17 cellular contexts compared by ENCODE assay signal in the genomic region with DNA sequence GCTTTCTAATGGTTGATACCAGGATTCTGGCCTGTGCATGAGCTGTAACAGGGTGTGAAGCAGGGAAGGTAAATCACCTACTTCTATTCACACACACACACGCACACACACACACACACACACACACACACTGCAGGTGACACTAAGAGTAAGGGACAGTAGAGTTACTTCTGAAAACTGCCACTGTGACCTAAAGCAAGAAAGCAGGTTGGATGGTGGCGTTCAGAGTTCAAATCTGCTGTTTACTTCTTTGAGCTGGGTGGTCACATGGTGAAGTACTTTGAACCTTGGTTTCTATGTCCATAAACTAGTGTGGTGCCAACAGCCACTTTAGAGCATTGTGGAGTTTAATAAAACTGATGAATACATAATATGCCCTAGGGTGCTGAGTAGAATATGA.
DNase-seq lines count a peak whose midpoint lies in the region; ATAC-seq, FAIRE-seq and TF ChIP-seq lines count a peak whose summit lies in the region.
"Had no signal": no experiment of that assay in that cellular context is flagged by ENCODE, and none has a peak within 500 bp of the region (broad histone marks: within the 10 kb centered on the region; RNA-seq: fewer than 3 reads in every experiment).

No MANE protein-coding gene starts in this region.

- no peak overlapping the region for H4K8ac ChIP-seq in trophoblast cell (ENCODE audit: low read depth, low read length)

- H3K79me2 ChIP-seq in OCI-LY1 (ENCODE audit: insufficient read depth, low read length) (no peaks in the 10 kb centered on the region), HepG2 (ENCODE audit: insufficient read depth, low read length) (no peaks in the 10 kb centered on the region), trophoblast cell (ENCODE audit: control insufficient read depth, insufficient read depth, low read length, poor library complexity) (no peaks in the 10 kb centered on the region)

- H2BK12ac ChIP-seq in trophoblast cell (ENCODE audit: low read length) = no peak overlapping the region

- FAIRE-seq in HepG2 (lab: Jason Lieb, UNC) = peak; percentile 73
- FAIRE-seq: GM19239 had no signal

- no peak overlapping the region for H3K4ac ChIP-seq in trophoblast cell (ENCODE audit: low read depth, low read length)

- H3K36me3 ChIP-seq in OCI-LY1 (ENCODE audit: insufficient read depth, low read length) (no peaks in the 10 kb centered on the region), HepG2 (replicated peaks in 1 of 2; ENCODE audit: control insufficient read depth in 1 of 2, insufficient read depth in 2 of 2, low read length in 2 of 2) (no peaks in the 10 kb centered on the region; a peak in 1 of 5 replicates), trophoblast cell (ENCODE audit: control insufficient read depth in 1 of 2, insufficient read depth in 2 of 2, low read length in 2 of 2) (no peaks in the 10 kb centered on the region)

- H3K9me3 ChIP-seq in OCI-LY1 (ENCODE audit: low read length) (no peaks in the 10 kb centered on the region), HepG2 (ENCODE audit: low read length) (no peaks in the 10 kb centered on the region), trophoblast cell (ENCODE audit: insufficient read depth, low read depth, low read length) (no peaks in the 10 kb centered on the region)

- intact Hi-C loops in HepG2 (cut with micrococcal nuclease; ENCODE audit: unreplicated experiment) (loop anchor here (5.0 kb wide), 1 partner anchor 106 kb away; no protein-coding TSS in a partner anchor), Right ventricle myocardium inferior (cut with DNase I) (no loop called here)

- no peaks in the 10 kb centered on the region for H3K9me2 ChIP-seq in OCI-LY1 (ENCODE audit: low read depth, low read length)

- H3K4me2 ChIP-seq in OCI-LY1 (ENCODE audit: low read length) (no peak overlapping the region), HepG2 (ENCODE audit: low read depth, low read length) (peak overlapping the region; percentile 60), trophoblast cell (ENCODE audit: low read length) (no peak overlapping the region)
- H3K4me2 ChIP-seq: GM23338 had no signal

- no peak for TF ChIP-seq RAD21 in HepG2 (CRISPR knock-in tag; IDR thresholded peaks at IDR 0.05)

- H3K27me3 ChIP-seq in OCI-LY1 (ENCODE audit: insufficient read depth, low read length) = no peaks in the 10 kb centered on the region
- no peaks in the 10 kb centered on the region for H3K27me3 ChIP-seq in HepG2 (ENCODE audit: control insufficient read depth in 1 of 2, insufficient read depth in 2 of 2, low read length in 2 of 2)
- H3K27me3 ChIP-seq in trophoblast cell (ENCODE audit: insufficient read depth, low read length) = no peaks in the 10 kb centered on the region

- DNase-seq in HepG2 (ENCODE audit: low spot score) (peak; percentile 70), trophoblast cell (no peak), Right ventricle myocardium inferior (ENCODE audit: missing footprints) (no peak), SIG-M5 treated with dmso at 0.1 percent for 504 hours (lab: John Stamatoyannopoulos, UW; ENCODE audit: unreplicated experiment) (no peak)
- DNase-seq: C1 segment of cervical spinal cord; Calu3; CD4-positive, alpha-beta memory T cell; COR-L47; DMS53; DMS79 treated with DMSO at 0.1 percent for 48 hours; GF-D8; H9 had no signal

- H2AFZ ChIP-seq in OCI-LY1 (ENCODE audit: low read length) = no peak overlapping the region
- no peak overlapping the region for H2AFZ ChIP-seq in HepG2 (ENCODE audit: low read length)
- no peak overlapping the region for H2AFZ ChIP-seq in trophoblast cell (ENCODE audit: insufficient read depth, low read length, poor library complexity)
- H2AFZ ChIP-seq: GM23338 had no signal

- POLR2A ChIA-PET in HepG2 (lab: Yijun Ruan, JAX) = no interaction called here

- H4K91ac ChIP-seq in trophoblast cell (ENCODE audit: low read depth, low read length) = no peak overlapping the region

- H3K79me1 ChIP-seq in trophoblast cell (ENCODE audit: low read length) = no peaks in the 10 kb centered on the region

- H4K12ac ChIP-seq in trophoblast cell (ENCODE audit: low read depth, low read length) = no peak overlapping the region

- H3K4me3 ChIP-seq in OCI-LY1 (ENCODE audit: low read depth, low read length, poor library complexity, severe bottlenecking) = no peak overlapping the region
- H3K4me3 ChIP-seq in HepG2 (replicated peaks in 1 of 3; ENCODE audit: insufficient read depth in 1 of 3, low read depth in 2 of 3, low read length in 3 of 3) = no peak overlapping the region
- H3K4me3 ChIP-seq in trophoblast cell (ENCODE audit: low read depth, low read length) = no peak overlapping the region
- H3K4me3 ChIP-seq: GM23338 had no signal

- CTCF ChIA-PET in HepG2 (lab: Yijun Ruan, JAX; ENCODE audit: low intra/inter-chr PET ratio, low total read pairs) = no interaction called here

- WGBS in HepG2 (ENCODE audit: low lambda C conversion rate) = 21% methylated on average over 2 of the region's 2 CpGs
- no CpG with 5 or more reads among the region's 2 CpGs for WGBS in trophoblast cell (ENCODE audit: extremely low coverage, insufficient coverage, insufficient read length)

- no peak overlapping the region for H3K18ac ChIP-seq in trophoblast cell (ENCODE audit: low read length)

- H2BK5ac ChIP-seq in trophoblast cell (ENCODE audit: low read depth, low read length, poor library complexity) = no peak overlapping the region

- in situ Hi-C loops in HepG2 (cut with HindIII; ENCODE audit: extremely low pct_ligation_motif_present, low pct_unique_long_range_greater_than_20kb) = no loop called here

- peak overlapping the region; percentile 3 for H3K27ac ChIP-seq in OCI-LY1 (ENCODE audit: low read depth, low read length, poor library complexity, severe bottlenecking)
- peak overlapping the region; percentile 73 for H3K27ac ChIP-seq in HepG2 (ENCODE audit: extremely low read length, insufficient read depth, low read length)
- no peak overlapping the region for H3K27ac ChIP-seq in trophoblast cell (ENCODE audit: low read depth, low read length)

- TF ChIP-seq EP300 in HepG2 (IDR thresholded peaks at IDR 0.05; ENCODE audit: low read depth in 2 of 2, low read length in 2 of 2) (peak in 1 of 2 experiments; percentile 59; a peak in 2 of 4 replicates), HepG2 (CRISPR knock-in tag; IDR thresholded peaks at IDR 0.05; ENCODE audit: borderline replicate concordance) (no peak)

- no peak overlapping the region for H2AK5ac ChIP-seq in trophoblast cell (ENCODE audit: low read length)

- no peak overlapping the region for H3K14ac ChIP-seq in trophoblast cell (ENCODE audit: low read length)

- no peak overlapping the region for H2BK120ac ChIP-seq in trophoblast cell (ENCODE audit: insufficient read depth, low read length, poor library complexity)

- H3K23ac ChIP-seq in trophoblast cell (ENCODE audit: low read length) = peak overlapping the region; percentile 35

- TF ChIP-seq POLR2A in HepG2 (IDR thresholded peaks at IDR 0.05; ENCODE audit: insufficient read depth in 1 of 2, low read depth in 2 of 2, low read length in 2 of 2) = no peak

- H4K20me1 ChIP-seq in OCI-LY1 (ENCODE audit: insufficient read depth, low read length) = no peaks in the 10 kb centered on the region
- H4K20me1 ChIP-seq in HepG2 (ENCODE audit: insufficient read depth, low read length) = no peaks in the 10 kb centered on the region

- peaks cover 62% of the 10 kb centered on the region for H3K4me1 ChIP-seq in OCI-LY1 (ENCODE audit: insufficient read depth, low read length, severe bottlenecking)
- H3K4me1 ChIP-seq in HepG2 (ENCODE audit: insufficient read depth, low read length) = peaks cover 49% of the 10 kb centered on the region
- H3K4me1 ChIP-seq in trophoblast cell (ENCODE audit: control insufficient read depth in 1 of 2, insufficient read depth in 2 of 2, low read length in 2 of 2) = no peaks in the 10 kb centered on the region

- BruUV-seq in HepG2 (replicated peaks; lab: Mats Ljungman, UMichigan) = no TSS peak

- H3K9ac ChIP-seq in OCI-LY1 (ENCODE audit: low read length) (no peak overlapping the region), HepG2 (ENCODE audit: insufficient read depth, low read depth, low read length) (peak overlapping the region; percentile 45), trophoblast cell (ENCODE audit: low read length) (no peak overlapping the region)

- ATAC-seq in HepG2 = peak; percentile 76
- ATAC-seq in HG02642 (IDR thresholded peaks at IDR 0.05; ENCODE audit: poor library complexity, unreplicated experiment) = no peak
- no peak for ATAC-seq in Right ventricle myocardium inferior
- ATAC-seq: GM23338, HCT116 had no signal

- no peak for TF ChIP-seq CTCF in OCI-LY1 (IDR thresholded peaks at IDR 0.05; ENCODE audit: low read length)
- no peak for TF ChIP-seq CTCF in HepG2 (CRISPR knock-in tag; IDR thresholded peaks at IDR 0.05)

- H3F3A ChIP-seq in OCI-LY1 (ENCODE audit: insufficient read depth, low read length) = no peaks in the 10 kb centered on the region

TF ChIP-seq in HepG2, 621 proteins besides CTCF, POLR2A, EP300 and RAD21 (continues in another document):
- TF ChIP-seq, protein P1, sequence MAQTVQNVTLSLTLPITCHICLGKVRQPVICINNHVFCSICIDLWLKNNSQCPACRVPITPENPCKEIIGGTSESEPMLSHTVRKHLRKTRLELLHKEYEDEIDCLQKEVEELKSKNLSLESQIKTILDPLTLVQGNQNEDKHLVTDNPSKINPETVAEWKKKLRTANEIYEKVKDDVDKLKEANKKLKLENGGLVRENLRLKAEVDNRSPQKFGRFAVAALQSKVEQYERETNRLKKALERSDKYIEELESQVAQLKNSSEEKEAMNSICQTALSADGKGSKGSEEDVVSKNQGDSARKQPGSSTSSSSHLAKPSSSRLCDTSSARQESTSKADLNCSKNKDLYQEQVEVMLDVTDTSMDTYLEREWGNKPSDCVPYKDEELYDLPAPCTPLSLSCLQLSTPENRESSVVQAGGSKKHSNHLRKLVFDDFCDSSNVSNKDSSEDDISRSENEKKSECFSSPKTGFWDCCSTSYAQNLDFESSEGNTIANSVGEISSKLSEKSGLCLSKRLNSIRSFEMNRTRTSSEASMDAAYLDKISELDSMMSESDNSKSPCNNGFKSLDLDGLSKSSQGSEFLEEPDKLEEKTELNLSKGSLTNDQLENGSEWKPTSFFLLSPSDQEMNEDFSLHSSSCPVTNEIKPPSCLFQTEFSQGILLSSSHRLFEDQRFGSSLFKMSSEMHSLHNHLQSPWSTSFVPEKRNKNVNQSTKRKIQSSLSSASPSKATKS (CRISPR knock-in tag; IDR thresholded peaks at IDR 0.05) = no peak
- TF ChIP-seq ZNF432 (CRISPR knock-in tag; IDR thresholded peaks at IDR 0.05; ENCODE audit: borderline replicate concordance) (no peak), ATF7 (IDR thresholded peaks at IDR 0.05) (no peak), ATF7 (CRISPR knock-in tag; IDR thresholded peaks at IDR 0.05) (no peak), ZNF777 (CRISPR knock-in tag; IDR thresholded peaks at IDR 0.05) (no peak), DPF2 (CRISPR knock-in tag; IDR thresholded peaks at IDR 0.05; ENCODE audit: borderline replicate concordance, low read depth) (peak; percentile 78)
- TF ChIP-seq, protein P2, sequence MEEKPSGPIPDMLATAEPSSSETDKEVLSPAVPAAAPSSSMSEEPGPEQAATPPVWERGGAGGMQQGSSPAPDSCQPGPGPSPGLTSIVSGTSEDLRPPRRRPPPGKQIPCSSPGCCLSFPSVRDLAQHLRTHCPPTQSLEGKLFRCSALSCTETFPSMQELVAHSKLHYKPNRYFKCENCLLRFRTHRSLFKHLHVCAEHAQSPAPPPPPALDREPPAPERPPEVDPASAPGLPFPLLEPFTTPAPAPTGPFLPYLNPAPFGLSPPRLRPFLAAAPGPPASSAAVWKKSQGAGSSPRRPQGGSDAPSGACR (CRISPR knock-in tag; IDR thresholded peaks at IDR 0.05) = no peak
